Comparison of ENCODE assay signal across 8 cellular contexts in genomic region chr16:88686062-88686438, GRCh38. TPM values are rescaled to one million over a fixed set of nuclear protein-coding genes. Genes with fewer than 3 reads are reported as not detected.
A peak's percentile ranks its signal among the peaks of the same experiment; 100 is the strongest.
DNase-seq lines count a peak whose midpoint lies in the region; ATAC-seq and TF ChIP-seq lines count a peak whose summit lies in the region.

No MANE protein-coding gene starts in this region.

- H3K36me3 ChIP-seq in Peyer's patch (no peaks in the 10 kb centered on the region), muscle layer of duodenum (ENCODE audit: control insufficient read depth in 1 of 2, insufficient read depth in 2 of 2, low read length in 2 of 2) (no peaks in the 10 kb centered on the region)

- H3K9me3 ChIP-seq in Peyer's patch (no peaks in the 10 kb centered on the region), muscle layer of duodenum (ENCODE audit: control insufficient read depth in 1 of 2, low read length in 2 of 2) (no peaks in the 10 kb centered on the region)

- TF ChIP-seq POLR2A in Peyer's patch (IDR thresholded peaks at IDR 0.05) = no peak

- H3K27me3 ChIP-seq in Peyer's patch (peaks cover 0 to 9% of the 10 kb centered on the region in 2 donors), muscle layer of duodenum (ENCODE audit: low read depth, low read length) (peaks cover 46% of the 10 kb centered on the region)

- peak overlapping the region; percentile 56 to 89 (median 68) for H3K27ac ChIP-seq in Peyer's patch
- no peak overlapping the region for H3K27ac ChIP-seq in coronary artery
- H3K27ac ChIP-seq in muscle layer of duodenum (ENCODE audit: low read length) = no peak overlapping the region

- peaks cover 0 to 41% (median 18%) of the 10 kb centered on the region in 4 donors for H3K4me1 ChIP-seq in Peyer's patch
- H3K4me1 ChIP-seq in muscle layer of duodenum (ENCODE audit: control insufficient read depth in 1 of 2, insufficient read depth in 2 of 2, low read length in 2 of 2) = peaks cover 0 to 27% of the 10 kb centered on the region in 2 donors

- in situ Hi-C loops in GM13976 (cut with MboI; ENCODE audit: low sequenced_read_pairs, unreplicated experiment) = no loop called here
- in situ Hi-C loops in ACHN (cut with HindIII; ENCODE audit: low pct_ligation_motif_present, low pct_unique_long_range_greater_than_20kb, low sequenced_read_pairs) = no loop called here

- peak; percentile 63 for DNase-seq in GM13976 (ENCODE audit: low spot score)
- DNase-seq in Peyer's patch = peak in 1 of 3 donors; percentile 77
- no peak for DNase-seq in coronary artery (ENCODE audit: low spot score)
- no peak for DNase-seq in globus pallidus (ENCODE audit: low spot score)
- no peak for DNase-seq in ACHN
- no peak for DNase-seq in cerebellum (ENCODE audit: low spot score)

- no peak for TF ChIP-seq CTCF in GM13976 (IDR thresholded peaks at IDR 0.05; ENCODE audit: borderline replicate concordance, control extremely low read depth, extremely low read depth, insufficient read depth, missing control alignments)
- no peak for TF ChIP-seq CTCF in Peyer's patch (IDR thresholded peaks at IDR 0.05)
- TF ChIP-seq CTCF in coronary artery (IDR thresholded peaks at IDR 0.05) = no peak

- peak; percentile 12 for ATAC-seq in HG02588 (IDR thresholded peaks at IDR 0.05; ENCODE audit: unreplicated experiment)

- peak overlapping the region; percentile 61 to 76 (median 69) for H3K4me3 ChIP-seq in Peyer's patch
- peak overlapping the region; percentile 64 for H3K4me3 ChIP-seq in coronary artery
- H3K4me3 ChIP-seq in muscle layer of duodenum (ENCODE audit: low read depth in 1 of 2, low read length in 2 of 2) = peak overlapping the region; percentile 44 to 66

RNA-seq across cellular contexts. Expression of gene SNAI3, which starts 0.3 kb away (rescaled TPM):
- total RNA-seq in Peyer's patch (under 1 TPM in 2 of 4 donors, not detected in 2; 0.70 to 0.80 TPM), cerebellum (not detected)

RNA-seq across cellular contexts. Expression of gene RNF166, which starts 20.2 kb away (rescaled TPM):
- total RNA-seq in Peyer's patch (10 to 100 TPM; 14.5 to 64.4 (median 23.1) TPM), cerebellum (9.3 TPM)

RNA-seq across cellular contexts. Expression of gene CTU2, which starts 20.3 kb away (rescaled TPM):
- total RNA-seq in Peyer's patch (10 to 100 TPM in 2 of 4 donors, 1 to 10 TPM in 2; 3.9 to 25.1 (median 9.3) TPM), cerebellum (8.8 TPM)

RNA-seq across cellular contexts. Expression of gene MVD, which starts 23.2 kb away (rescaled TPM):
- total RNA-seq in Peyer's patch (100 to 1,000 TPM in 1 of 4 donors, 10 to 100 TPM in 3; 36.8 to 107 (median 60.6) TPM), cerebellum (24.1 TPM)

RNA-seq across cellular contexts. Expression of gene CYBA, which starts 35.2 kb away (rescaled TPM):
- total RNA-seq in Peyer's patch (100 to 1,000 TPM; 131 to 162 (median 141) TPM), cerebellum (23.3 TPM)

Comparison
In these comparisons a context has a peak if more than half of its experiments do, and no peak if none do; other contexts are left out.
1. H3K27ac ChIP-seq: peak in Peyer's patch (4 of 4); none in coronary artery (0 of 2) and muscle layer of duodenum (single experiment).
2. Peak in every context shown above with its lines, with median percentiles within 50 percentile points of each other: H3K4me3 ChIP-seq.